In the genomic region with DNA sequence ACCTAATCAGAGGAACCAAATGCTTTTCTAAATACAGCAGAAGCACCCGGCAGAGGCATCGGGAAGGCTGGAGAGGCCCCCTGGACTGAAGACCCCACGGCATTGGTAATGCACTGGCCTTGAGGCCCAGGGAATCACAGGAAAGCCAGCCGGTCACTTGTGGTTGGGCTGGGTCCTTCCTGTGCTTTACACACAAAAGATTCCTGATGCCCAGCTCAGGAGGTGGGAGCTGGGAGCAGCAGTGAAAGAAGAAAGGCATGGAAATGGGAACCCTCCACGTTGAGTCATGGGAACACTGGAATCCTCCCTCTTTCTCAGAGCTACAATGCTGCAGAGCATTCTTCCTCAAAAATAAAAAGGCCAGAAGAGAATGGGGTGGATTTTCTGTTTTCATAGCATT, we compare ENCODE assay signal across 14 cellular contexts.
A peak's percentile ranks its signal among the peaks of the same experiment; 100 is the strongest.
DNase-seq lines count a peak whose midpoint lies in the region; ATAC-seq and TF ChIP-seq lines count a peak whose summit lies in the region.
"Had no signal": no experiment of that assay in that cellular context is flagged by ENCODE, and none has a peak within 500 bp of the region (broad histone marks: within the 10 kb centered on the region; RNA-seq: fewer than 3 reads in every experiment).

No MANE protein-coding gene starts in this region.

- no peaks in the 10 kb centered on the region for H3K9me3 Mint-ChIP-seq in activated naive CD4-positive, alpha-beta T cell treated with anti-CD3 and anti-CD28 coated beads, Interleukin-2, amount 50 U/mL, for 24 hours
- H3K9me3 Mint-ChIP-seq in activated CD8-positive, alpha-beta T cell treated with anti-CD3 and anti-CD28 coated beads for 36 hours = no peaks in the 10 kb centered on the region
- no peaks in the 10 kb centered on the region for H3K9me3 Mint-ChIP-seq in stimulated activated memory B cell treated with anti-CD40 and anti-IgM and Interleukin-4, amounts not matched to agents 10 μg/mL and 1 μg/mL and 100 μg/mL, for 72 hours
- H3K9me3 Mint-ChIP-seq: H9 had no signal

- POLR2A ChIA-PET in activated CD8-positive, alpha-beta T cell treated with anti-CD3 and anti-CD28 coated beads for 36 hours (lab: Charles Lee) = no interaction called here

- H3K36me3 Mint-ChIP-seq in activated naive CD4-positive, alpha-beta T cell treated with anti-CD3 and anti-CD28 coated beads, Interleukin-2, amount 50 U/mL, for 24 hours = peaks cover 4% of the 10 kb centered on the region
- no peaks in the 10 kb centered on the region for H3K36me3 Mint-ChIP-seq in activated CD8-positive, alpha-beta T cell treated with anti-CD3 and anti-CD28 coated beads for 36 hours (ENCODE audit: low read depth)
- H3K36me3 Mint-ChIP-seq in stimulated activated memory B cell treated with anti-CD40 and anti-IgM and Interleukin-4, amounts not matched to agents 10 μg/mL and 1 μg/mL and 100 μg/mL, for 72 hours = no peaks in the 10 kb centered on the region

- CTCF ChIA-PET in activated CD8-positive, alpha-beta T cell treated with anti-CD3 and anti-CD28 coated beads for 36 hours (lab: Charles Lee) = no interaction called here

- H3K4me3 ChIP-seq in iPS-15b (ENCODE audit: low read depth, low read length) (peak overlapping the region; percentile 18), colonic mucosa (no peak overlapping the region), ovary (no peak overlapping the region)
- H3K4me3 ChIP-seq: hepatocyte had no signal

- TF ChIP-seq POLR2A in ovary (IDR thresholded peaks at IDR 0.05) = no peak

- peaks cover 24% of the 10 kb centered on the region for H3K4me1 Mint-ChIP-seq in activated naive CD4-positive, alpha-beta T cell treated with anti-CD3 and anti-CD28 coated beads, Interleukin-2, amount 50 U/mL, for 24 hours
- peaks cover 13% of the 10 kb centered on the region for H3K4me1 Mint-ChIP-seq in activated CD8-positive, alpha-beta T cell treated with anti-CD3 and anti-CD28 coated beads for 36 hours (ENCODE audit: low read depth)
- peaks cover 20% of the 10 kb centered on the region for H3K4me1 Mint-ChIP-seq in stimulated activated memory B cell treated with anti-CD40 and anti-IgM and Interleukin-4, amounts not matched to agents 10 μg/mL and 1 μg/mL and 100 μg/mL, for 72 hours

- peaks cover 10% of the 10 kb centered on the region for H3K4me1 ChIP-seq in iPS-15b (ENCODE audit: control insufficient read depth, insufficient read depth, low read length)
- H3K4me1 ChIP-seq in colonic mucosa = no peaks in the 10 kb centered on the region
- H3K4me1 ChIP-seq in ovary (ENCODE audit: insufficient read depth) = peaks cover 2% of the 10 kb centered on the region

- H3K9ac ChIP-seq in iPS-15b (ENCODE audit: low read depth, low read length) = no peak overlapping the region
- H3K9ac ChIP-seq in colonic mucosa (ENCODE audit: low read depth in 2 of 2, low read length in 2 of 2) = no peak overlapping the region

- no peak for DNase-seq in activated naive CD4-positive, alpha-beta T cell treated with Interleukin-2 at 50 U/mL for 16 hours
- no peak for DNase-seq in activated CD8-positive, alpha-beta T cell treated with anti-CD3 and anti-CD28 coated beads for 36 hours
- DNase-seq in ecto neural progenitor cell (ENCODE audit: low spot score) = no peak
- no peak for DNase-seq in colonic mucosa
- DNase-seq in ovary = no peak
- DNase-seq: DMS79 treated with DMSO at 0.1 percent for 48 hours, H9, nephron progenitor cell, T1000 had no signal

- no peak for TF ChIP-seq EP300 in ovary (IDR thresholded peaks at IDR 0.05)

- H3K27me3 ChIP-seq in iPS-15b (ENCODE audit: control insufficient read depth, insufficient read depth, low read length) = no peaks in the 10 kb centered on the region
- no peaks in the 10 kb centered on the region for H3K27me3 ChIP-seq in colonic mucosa
- H3K27me3 ChIP-seq in ovary = no peaks in the 10 kb centered on the region
- H3K27me3 ChIP-seq: hepatocyte had no signal

- H3K36me3 ChIP-seq in iPS-15b (ENCODE audit: control insufficient read depth, insufficient read depth, low read length) (no peaks in the 10 kb centered on the region), colonic mucosa (no peaks in the 10 kb centered on the region), ovary (no peaks in the 10 kb centered on the region)

- H3K27ac ChIP-seq in colonic mucosa (no peak overlapping the region), ovary (no peak overlapping the region)
- H3K27ac ChIP-seq: epithelial cell of prostate, hepatocyte had no signal

- WGBS in ovary, 3 donors = 73 to 83% (median 83%) methylated on average over 5 of the region's 5 CpGs

- H3K27ac Mint-ChIP-seq in activated naive CD4-positive, alpha-beta T cell treated with anti-CD3 and anti-CD28 coated beads, Interleukin-2, amount 50 U/mL, for 24 hours = peak overlapping the region; percentile 71
- H3K27ac Mint-ChIP-seq in activated CD8-positive, alpha-beta T cell treated with anti-CD3 and anti-CD28 coated beads for 36 hours = peak overlapping the region; percentile 93
- peak overlapping the region; percentile 95 for H3K27ac Mint-ChIP-seq in stimulated activated memory B cell treated with anti-CD40 and anti-IgM and Interleukin-4, amounts not matched to agents 10 μg/mL and 1 μg/mL and 100 μg/mL, for 72 hours

- ATAC-seq in activated CD8-positive, alpha-beta T cell treated with anti-CD3 and anti-CD28 coated beads for 36 hours = no peak
- no peak for ATAC-seq in stimulated activated memory B cell treated with anti-CD40 and anti-IgM and Interleukin-4, amounts not matched to agents 10 μg/mL and 1 μg/mL and 100 μg/mL, for 72 hours

- TF ChIP-seq CTCF in activated CD8-positive, alpha-beta T cell treated with anti-CD3 and anti-CD28 coated beads for 36 hours (IDR thresholded peaks at IDR 0.05) = no peak
- TF ChIP-seq CTCF in colonic mucosa (IDR thresholded peaks at IDR 0.05) (no peak), ovary (IDR thresholded peaks at IDR 0.05) (no peak)

- H3K4me3 Mint-ChIP-seq in activated naive CD4-positive, alpha-beta T cell treated with anti-CD3 and anti-CD28 coated beads, Interleukin-2, amount 50 U/mL, for 24 hours = peak overlapping the region; percentile 73
- H3K4me3 Mint-ChIP-seq in activated CD8-positive, alpha-beta T cell treated with anti-CD3 and anti-CD28 coated beads for 36 hours = no peak overlapping the region
- H3K4me3 Mint-ChIP-seq in stimulated activated memory B cell treated with anti-CD40 and anti-IgM and Interleukin-4, amounts not matched to agents 10 μg/mL and 1 μg/mL and 100 μg/mL, for 72 hours = peak overlapping the region; percentile 78
- H3K4me3 Mint-ChIP-seq: H9, nephron progenitor cell had no signal

- intact Hi-C loops in activated CD8-positive, alpha-beta T cell treated with anti-CD3 and anti-CD28 coated beads for 36 hours (cut with micrococcal nuclease) = no loop called here
- intact Hi-C loops in colonic mucosa (cut with DNase I) (no loop called here), ovary (cut with DNase I) (loop anchor here in 1 of 4 donors (10.0 kb wide), 1 partner anchor 232 kb away; no protein-coding TSS in a partner anchor)

- H3K27me3 Mint-ChIP-seq in activated naive CD4-positive, alpha-beta T cell treated with anti-CD3 and anti-CD28 coated beads, Interleukin-2, amount 50 U/mL, for 24 hours = no peaks in the 10 kb centered on the region
- H3K27me3 Mint-ChIP-seq in activated CD8-positive, alpha-beta T cell treated with anti-CD3 and anti-CD28 coated beads for 36 hours = no peaks in the 10 kb centered on the region
- peaks cover 10% of the 10 kb centered on the region for H3K27me3 Mint-ChIP-seq in stimulated activated memory B cell treated with anti-CD40 and anti-IgM and Interleukin-4, amounts not matched to agents 10 μg/mL and 1 μg/mL and 100 μg/mL, for 72 hours

- H3K9me3 ChIP-seq in iPS-15b (ENCODE audit: control insufficient read depth, insufficient read depth, low read length) = no peaks in the 10 kb centered on the region
- H3K9me3 ChIP-seq in colonic mucosa = no peaks in the 10 kb centered on the region
- H3K9me3 ChIP-seq in ovary = no peaks in the 10 kb centered on the region
